ENCODE assay signal across 21 cellular contexts in genomic region chr6:105043979-105044378, GRCh38.
"Had no signal": no experiment of that assay in that cellular context is flagged by ENCODE, and none has a peak within 500 bp of the region (broad histone marks: within the 10 kb centered on the region; RNA-seq: fewer than 3 reads in every experiment).

No MANE protein-coding gene starts in this region.

- H3K27me3 ChIP-seq: MG63 had no signal

- H3K4me3 ChIP-seq: MG63 had no signal

- ATAC-seq: Panc1, PC-3 had no signal

- H3K9me3 ChIP-seq: MG63 had no signal

- H3K27ac ChIP-seq: RWPE1 had no signal

- DNase-seq: Karpas-422; KG1; MG63; NCI-H1092; NCI-H1105 treated with DMSO at 0.1 percent for 48 hours; NCI-H1417 treated with DMSO at 0.1 percent for 48 hours; NCI-H146; NCI-H1694 treated with DMSO at 0.1 percent for 48 hours; NCI-H1930; NCI-H2081 treated with DMSO at 0.1 percent for 48 hours; NCI-H2171; NCI-H226; NCI-H446; NCI-H510A; NCI-H524 treated with DMSO at 0.1 percent for 48 hours; NCI-H774; NK-92 treated with Interleukin-12 subunit alpha and Interleukin-12 subunit beta, amount 100 ng/mL, for 24 hours; PC-3; SHP77 had no signal

- H3K36me3 ChIP-seq: MG63 had no signal
